In the genomic region with DNA sequence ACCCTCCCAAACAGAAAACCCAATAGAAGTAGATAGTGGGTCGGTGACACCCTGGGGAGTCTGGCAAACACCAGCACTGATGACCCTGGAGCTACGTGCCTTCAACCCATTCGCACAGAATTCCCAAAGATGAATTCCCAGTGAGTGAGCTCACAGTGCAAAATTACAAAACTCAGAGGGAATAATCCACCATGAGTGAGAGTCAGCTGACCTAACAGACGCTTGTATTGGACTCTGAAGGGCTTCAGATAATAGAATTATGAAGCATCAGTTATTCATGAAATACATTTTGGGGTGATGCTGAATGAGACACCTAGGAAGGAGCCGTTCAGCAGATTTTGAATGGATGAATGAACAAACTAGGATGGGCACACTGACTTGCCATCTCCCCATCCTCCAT, we compare ENCODE assay signal across 11 cellular contexts. TPM values are rescaled to one million over a fixed set of nuclear protein-coding genes. Genes with fewer than 3 reads are reported as not detected.
"Had no signal": no experiment of that assay in that cellular context is flagged by ENCODE, and none has a peak within 500 bp of the region (broad histone marks: within the 10 kb centered on the region; RNA-seq: fewer than 3 reads in every experiment).

No MANE protein-coding gene starts in this region.

- H3K4me2 ChIP-seq: GM23338 had no signal

- H2AFZ ChIP-seq: GM23248, GM23338 had no signal

- H3K4me3 Mint-ChIP-seq: GM23338, HFFc6 had no signal

- ATAC-seq: GM23338, HCT116 had no signal

- FAIRE-seq: H1, H54 had no signal

- H3K9me3 ChIP-seq: HAP-1 had no signal

- H3K9ac ChIP-seq: GM23248 had no signal

- H3K27ac ChIP-seq: GM23248 had no signal

- DNase-seq: GM23248, GOT3, H7, H9, HCEC 1CT, HFFc6 had no signal

- H3K36me3 ChIP-seq: HAP-1 had no signal

- H3K4me1 ChIP-seq: HAP-1 had no signal

- H3K4me1 Mint-ChIP-seq: GM23338 had no signal

- H3K27ac Mint-ChIP-seq: GM23338, H9, HFFc6 had no signal

- H3K4me3 ChIP-seq: GM23248, GM23338, HAP-1 had no signal

RNA-seq across cellular contexts. Expression of gene KCNC3, which starts 40.2 kb away (rescaled TPM):
- total RNA-seq: HFFc6 had no signal
